Comparison of ENCODE assay signal across 20 cellular contexts in genomic region chr10:100020883-100021248, GRCh38. TPM values are rescaled to one million over a fixed set of nuclear protein-coding genes. Genes with fewer than 3 reads are reported as not detected.
DNase-seq lines count a peak whose midpoint lies in the region; ATAC-seq and TF ChIP-seq lines count a peak whose summit lies in the region.
"Had no signal": no experiment of that assay in that cellular context is flagged by ENCODE, and none has a peak within 500 bp of the region (broad histone marks: within the 10 kb centered on the region; RNA-seq: fewer than 3 reads in every experiment).

No MANE protein-coding gene starts in this region.

- H3K9me3 Mint-ChIP-seq in stimulated activated memory B cell treated with anti-CD40 and anti-IgM and Interleukin-4, amounts not matched to agents 10 μg/mL and 1 μg/mL and 100 μg/mL, for 72 hours, result no peaks in the 10 kb centered on the region
- H3K9me3 Mint-ChIP-seq in osteocyte (ENCODE audit: unreplicated experiment), result no peaks in the 10 kb centered on the region
- H3K9me3 Mint-ChIP-seq: activated naive CD8-positive, alpha-beta T cell treated with anti-CD3 and anti-CD28 coated beads, Interleukin-2, amount 50 U/mL, for 24 hours; central memory CD8-positive, alpha-beta T cell; neural crest cell; stimulated activated naive CD8-positive, alpha-beta T cell treated with anti-CD3 and anti-CD28 coated beads, Interleukin-15, Interleukin-2, amounts not matched to agents 100 ng/mL and 50 ng/mL, for 24 hours had no signal

- no peaks in the 10 kb centered on the region for H3K36me3 Mint-ChIP-seq in stimulated activated memory B cell treated with anti-CD40 and anti-IgM and Interleukin-4, amounts not matched to agents 10 μg/mL and 1 μg/mL and 100 μg/mL, for 72 hours
- H3K36me3 Mint-ChIP-seq in osteocyte (ENCODE audit: unreplicated experiment), result no peaks in the 10 kb centered on the region

- no peak for TF ChIP-seq CTCF in Panc1 (IDR thresholded peaks at IDR 0.05)
- no peak for TF ChIP-seq CTCF in osteocyte (IDR thresholded peaks at IDR 0.05)

- peaks cover 23% of the 10 kb centered on the region for H3K4me1 ChIP-seq in Panc1 (ENCODE audit: control insufficient read depth, insufficient read depth, low read length)
- H3K4me1 ChIP-seq: foreskin keratinocyte had no signal

- intact Hi-C loops in Panc1 (cut with micrococcal nuclease; ENCODE audit: unreplicated experiment), result no loop called here

- BruUV-seq in Panc1 (replicated peaks; lab: Mats Ljungman, UMichigan), result no TSS peak

- ATAC-seq in Panc1, result no peak
- ATAC-seq in stimulated activated memory B cell treated with anti-CD40 and anti-IgM and Interleukin-4, amounts not matched to agents 10 μg/mL and 1 μg/mL and 100 μg/mL, for 72 hours, result no peak
- ATAC-seq: foreskin keratinocyte had no signal

- DNase-seq in NCI-H1436 (lab: John Stamatoyannopoulos, UW) (peak; percentile 47), NCI-H1436 treated with DMSO at 0.1 percent for 48 hours (lab: John Stamatoyannopoulos, UW) (no peak), NCI-H128 (lab: John Stamatoyannopoulos, UW; ENCODE audit: unreplicated experiment) (peak; percentile 11), Panc1 (ENCODE audit: low read depth, low spot score) (no peak), osteocyte (ENCODE audit: extremely low spot score, unreplicated experiment) (no peak), NCI-H2196 (lab: John Stamatoyannopoulos, UW; ENCODE audit: unreplicated experiment) (no peak)
- no peak for DNase-seq in activated naive CD4-positive, alpha-beta T cell treated with anti-CD3 and anti-CD28 coated beads, Interleukin-2, amount 50 U/mL, for 16 hours
- DNase-seq: activated CD4-positive, alpha-beta T cell treated with anti-CD3 and anti-CD28 coated beads for 48 hours; activated naive CD8-positive, alpha-beta T cell treated with anti-CD3 and anti-CD28 coated beads, Interleukin-2, amount 50 U/mL, for 24 hours; activated T-cell treated with anti-CD3 and anti-CD28 coated beads for 4 hours; COR-L47; endodermal cell; foreskin keratinocyte; NCI-H446; RPMI8226 had no signal

- in situ Hi-C loops in Panc1 (cut with HindIII; ENCODE audit: low pct_unique_long_range_greater_than_20kb, low sequenced_read_pairs), result no loop called here

- no peak overlapping the region for H3K4me3 Mint-ChIP-seq in stimulated activated memory B cell treated with anti-CD40 and anti-IgM and Interleukin-4, amounts not matched to agents 10 μg/mL and 1 μg/mL and 100 μg/mL, for 72 hours
- no peak overlapping the region for H3K4me3 Mint-ChIP-seq in osteocyte (ENCODE audit: unreplicated experiment)
- H3K4me3 Mint-ChIP-seq: activated naive CD8-positive, alpha-beta T cell treated with anti-CD3 and anti-CD28 coated beads, Interleukin-2, amount 50 U/mL, for 24 hours; central memory CD8-positive, alpha-beta T cell; endodermal cell; neural crest cell; stimulated activated naive CD8-positive, alpha-beta T cell treated with anti-CD3 and anti-CD28 coated beads, Interleukin-15, Interleukin-2, amounts not matched to agents 100 ng/mL and 50 ng/mL, for 24 hours had no signal

- peaks cover 15% of the 10 kb centered on the region for H3K4me1 Mint-ChIP-seq in stimulated activated memory B cell treated with anti-CD40 and anti-IgM and Interleukin-4, amounts not matched to agents 10 μg/mL and 1 μg/mL and 100 μg/mL, for 72 hours
- peaks cover 23% of the 10 kb centered on the region for H3K4me1 Mint-ChIP-seq in osteocyte (ENCODE audit: unreplicated experiment)

- H3K27ac ChIP-seq in Panc1 (ENCODE audit: low read length), result peak overlapping the region; percentile 49
- H3K27ac ChIP-seq: foreskin keratinocyte had no signal

- H3K27ac Mint-ChIP-seq in stimulated activated memory B cell treated with anti-CD40 and anti-IgM and Interleukin-4, amounts not matched to agents 10 μg/mL and 1 μg/mL and 100 μg/mL, for 72 hours, result peak overlapping the region; percentile 26
- H3K27ac Mint-ChIP-seq in osteocyte (ENCODE audit: unreplicated experiment), result no peak overlapping the region
- H3K27ac Mint-ChIP-seq: activated naive CD8-positive, alpha-beta T cell treated with anti-CD3 and anti-CD28 coated beads, Interleukin-2, amount 50 U/mL, for 24 hours; stimulated activated naive CD8-positive, alpha-beta T cell treated with anti-CD3 and anti-CD28 coated beads, Interleukin-15, Interleukin-2, amounts not matched to agents 100 ng/mL and 50 ng/mL, for 24 hours had no signal

- POLR2A ChIA-PET in Panc1 (lab: Charles Lee), result interaction anchor here (0.6 to 1.0 kb wide), 2 partner anchors 104 to 251 kb away, joined by 3 to 12 read pairs; no protein-coding TSS in a partner anchor

- H3K4me3 ChIP-seq in Panc1 (ENCODE audit: low read depth in 2 of 2, low read length in 2 of 2), result no peak overlapping the region
- H3K4me3 ChIP-seq: lung had no signal

- H3K9me3 ChIP-seq in Panc1 (ENCODE audit: control insufficient read depth, insufficient read depth, low read depth, low read length), result no peaks in the 10 kb centered on the region

- CTCF ChIA-PET in Panc1 (lab: Charles Lee), result interaction anchor here (1.6 kb wide), 1 partner anchor 25 kb away, joined by 5 read pairs; no protein-coding TSS in a partner anchor

- H3K36me3 ChIP-seq in Panc1 (ENCODE audit: control insufficient read depth, insufficient read depth, low read length), result no peaks in the 10 kb centered on the region

- no peaks in the 10 kb centered on the region for H3K27me3 ChIP-seq in Panc1 (ENCODE audit: control insufficient read depth, insufficient read depth, low read length)
- H3K27me3 ChIP-seq: foreskin keratinocyte had no signal

- H3K27me3 Mint-ChIP-seq in stimulated activated memory B cell treated with anti-CD40 and anti-IgM and Interleukin-4, amounts not matched to agents 10 μg/mL and 1 μg/mL and 100 μg/mL, for 72 hours, result no peaks in the 10 kb centered on the region
- no peaks in the 10 kb centered on the region for H3K27me3 Mint-ChIP-seq in osteocyte (ENCODE audit: unreplicated experiment)
- H3K27me3 Mint-ChIP-seq: activated naive CD8-positive, alpha-beta T cell treated with anti-CD3 and anti-CD28 coated beads, Interleukin-2, amount 50 U/mL, for 24 hours; central memory CD8-positive, alpha-beta T cell; stimulated activated naive CD8-positive, alpha-beta T cell treated with anti-CD3 and anti-CD28 coated beads, Interleukin-15, Interleukin-2, amounts not matched to agents 100 ng/mL and 50 ng/mL, for 24 hours had no signal

RNA-seq across cellular contexts. Expression of gene DNMBP, which starts 11.1 kb away (rescaled TPM):
- 39.3 TPM for total RNA-seq in Panc1 (2021; ENCODE audit: unreplicated experiment)
- 21.7 TPM for polyA plus RNA-seq in Panc1 (2012; ENCODE audit: insufficient read length)
- total RNA-seq in osteocyte, result 16.2 and 17.5 TPM in 2 replicates

Comparison
In these comparisons a context has a peak if more than half of its experiments do, and no peak if none do; other contexts are left out.
1. DNase-seq: peak in NCI-H1436 (single experiment) and NCI-H128 (single experiment); none in NCI-H1436 treated with DMSO at 0.1 percent for 48 hours (single experiment), Panc1 (single experiment), activated naive CD4-positive, alpha-beta T cell treated with anti-CD3 and anti-CD28 coated beads, Interleukin-2, amount 50 U/mL, for 16 hours (single experiment), osteocyte (single experiment) and NCI-H2196 (single experiment).